Comparison of ENCODE assay signal across 9 cellular contexts in the genomic region with DNA sequence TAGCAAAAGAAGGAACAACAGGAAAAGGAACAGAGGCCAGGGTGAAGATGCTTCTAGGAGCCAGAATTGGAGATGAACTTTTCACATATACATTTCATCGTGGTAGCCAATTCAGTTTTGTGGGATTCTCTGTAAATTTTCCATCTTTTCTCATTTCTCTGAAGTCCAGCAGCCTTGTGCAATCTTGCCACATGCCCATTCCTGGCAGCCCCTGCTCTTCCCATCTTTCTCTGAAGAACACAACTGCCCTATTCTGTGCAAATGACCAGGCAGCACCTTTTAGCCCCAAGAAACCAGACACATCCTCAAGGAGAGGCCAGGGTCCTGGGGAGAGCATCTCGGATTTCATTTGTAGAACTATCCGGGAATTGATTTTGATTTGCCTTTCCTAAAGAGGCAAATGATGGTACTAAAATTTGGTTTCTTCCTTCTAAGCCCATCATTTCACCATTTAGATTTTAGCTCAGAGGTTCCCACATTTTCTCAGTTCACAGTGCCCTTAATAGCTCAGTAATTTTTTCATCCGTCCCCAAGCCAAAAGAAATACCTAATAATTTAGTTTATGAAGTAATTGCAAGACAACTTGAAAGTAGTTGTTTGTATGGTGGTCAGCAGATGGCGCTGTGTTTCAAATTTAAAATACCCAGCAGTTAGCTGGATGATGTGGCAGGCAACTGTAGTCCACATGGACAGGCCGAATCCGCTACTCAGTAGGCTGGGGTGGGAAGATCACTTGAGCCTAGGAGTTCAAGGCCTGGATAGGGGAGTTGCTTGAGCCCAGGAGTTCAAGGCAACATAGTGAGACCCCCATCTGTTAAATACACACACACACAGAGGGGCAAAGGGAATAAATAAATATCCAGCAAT.
DNase-seq lines count a peak whose midpoint lies in the region; ATAC-seq and TF ChIP-seq lines count a peak whose summit lies in the region.
"Had no signal": no experiment of that assay in that cellular context is flagged by ENCODE, and none has a peak within 500 bp of the region (broad histone marks: within the 10 kb centered on the region; RNA-seq: fewer than 3 reads in every experiment).

No MANE protein-coding gene starts in this region.

- no peaks in the 10 kb centered on the region for H3K9me3 Mint-ChIP-seq in glutamatergic neuron (ENCODE audit: unreplicated experiment)

- peak; percentile 80 for TF ChIP-seq CTCF in RWPE2 (IDR thresholded peaks at IDR 0.05; ENCODE audit: poor library complexity, severe bottlenecking)
- peak; percentile 87 for TF ChIP-seq CTCF in glutamatergic neuron (IDR thresholded peaks at IDR 0.05; ENCODE audit: partially characterized antibody, unreplicated experiment)

- H3K9me3 ChIP-seq in RWPE2 (ENCODE audit: severe bottlenecking): no peaks in the 10 kb centered on the region
- H3K9me3 ChIP-seq: BLaER1 had no signal

- peak; percentile 7 to 54 for DNase-seq in NCI-H187 (lab: John Stamatoyannopoulos, UW)
- DNase-seq in NCI-H187 treated with DMSO at 0.1 percent for 48 hours (lab: John Stamatoyannopoulos, UW): no peak
- DNase-seq in KG1 (lab: John Stamatoyannopoulos, UW): peak; percentile 33
- no peak for DNase-seq in RWPE2 (ENCODE audit: low spot score)
- peak; percentile 49 for DNase-seq in activated naive CD4-positive, alpha-beta T cell treated with anti-CD3 and anti-CD28 coated beads, Interleukin-2, amount 50 U/mL, for 16 hours
- DNase-seq in glutamatergic neuron: peak; percentile 56
- DNase-seq in pons (ENCODE audit: low spot score): peak; percentile 66

- no peaks in the 10 kb centered on the region for H3K27me3 Mint-ChIP-seq in glutamatergic neuron (ENCODE audit: unreplicated experiment)

- no peaks in the 10 kb centered on the region for H3K4me1 ChIP-seq in RWPE2 (ENCODE audit: insufficient read depth, poor library complexity, severe bottlenecking)
- H3K4me1 ChIP-seq: BLaER1 had no signal

- H3K4me3 Mint-ChIP-seq in glutamatergic neuron (ENCODE audit: unreplicated experiment): no peak overlapping the region

- H3K36me3 ChIP-seq in RWPE2 (ENCODE audit: low read depth): peaks cover 53% of the 10 kb centered on the region

- H3K27me3 ChIP-seq in RWPE2 (ENCODE audit: insufficient read depth, poor library complexity, severe bottlenecking): no peaks in the 10 kb centered on the region
- H3K27me3 ChIP-seq: BLaER1 had no signal

- H3K4me1 Mint-ChIP-seq in glutamatergic neuron (ENCODE audit: low read depth, unreplicated experiment): no peaks in the 10 kb centered on the region

- ATAC-seq in RWPE2 (ENCODE audit: low read depth): peak; percentile 71
- ATAC-seq in GM21390 (IDR thresholded peaks at IDR 0.05; ENCODE audit: unreplicated experiment): no peak

- peak overlapping the region; percentile 15 for H3K27ac ChIP-seq in RWPE2 (ENCODE audit: poor library complexity, severe bottlenecking)
- H3K27ac ChIP-seq: BLaER1 had no signal

- no peak overlapping the region for H3K4me3 ChIP-seq in RWPE2 (ENCODE audit: severe bottlenecking)
- H3K4me3 ChIP-seq: BLaER1 had no signal

- H3K36me3 Mint-ChIP-seq in glutamatergic neuron (ENCODE audit: unreplicated experiment): no peaks in the 10 kb centered on the region

- no peak overlapping the region for H3K27ac Mint-ChIP-seq in glutamatergic neuron (ENCODE audit: unreplicated experiment)

Comparison
In these comparisons a context has a peak if more than half of its experiments do, and no peak if none do; other contexts are left out.
1. DNase-seq: peak in NCI-H187 (2 of 2), KG1 (single experiment), activated naive CD4-positive, alpha-beta T cell treated with anti-CD3 and anti-CD28 coated beads, Interleukin-2, amount 50 U/mL, for 16 hours (single experiment), glutamatergic neuron (single experiment) and pons (single experiment); none in NCI-H187 treated with DMSO at 0.1 percent for 48 hours (single experiment) and RWPE2 (single experiment).